8 cellular contexts compared by ENCODE assay signal in the genomic region with DNA sequence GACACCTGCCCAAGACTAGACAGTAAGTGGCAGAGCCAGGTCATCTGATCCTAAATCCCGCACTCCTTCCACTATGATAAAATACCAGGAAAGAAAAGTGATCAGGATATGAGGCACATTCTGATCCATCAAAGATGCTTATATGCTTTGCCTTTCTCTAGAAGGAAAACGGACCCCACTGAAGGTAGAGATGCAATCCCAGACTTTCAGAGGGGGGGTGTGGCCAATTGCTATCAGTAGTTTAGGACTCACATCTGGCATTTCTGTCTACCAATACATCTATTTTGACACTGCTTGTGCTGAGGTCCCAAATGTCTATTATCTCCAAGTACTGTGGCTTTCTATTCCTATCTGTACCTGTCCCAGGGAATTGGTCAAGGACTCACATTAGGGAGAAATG. TPM values are rescaled to one million over a fixed set of nuclear protein-coding genes. Genes with fewer than 3 reads are reported as not detected.
DNase-seq lines count a peak whose midpoint lies in the region; ATAC-seq, FAIRE-seq and TF ChIP-seq lines count a peak whose summit lies in the region.

No MANE protein-coding gene starts in this region.

- H3K27ac ChIP-seq in right atrium auricular region (peak overlapping the region in 1 of 2 donors; percentile 100), breast epithelium (no peak overlapping the region), mucosa of rectum (ENCODE audit: low read depth in 2 of 2, low read length in 2 of 2) (no peak overlapping the region)

- H3K27me3 ChIP-seq in right atrium auricular region (no peaks in the 10 kb centered on the region), breast epithelium (no peaks in the 10 kb centered on the region), mucosa of rectum (ENCODE audit: control insufficient read depth in 2 of 2, insufficient read depth in 2 of 2, low read length in 2 of 2) (no peaks in the 10 kb centered on the region)

- H3K36me3 ChIP-seq in right atrium auricular region (peaks cover 12% of the 10 kb centered on the region), breast epithelium (no peaks in the 10 kb centered on the region), mucosa of rectum (ENCODE audit: control insufficient read depth in 2 of 2, insufficient read depth in 2 of 2, low read length in 2 of 2) (peaks cover 11 to 16% of the 10 kb centered on the region in 2 donors)

- DNase-seq in right atrium auricular region (ENCODE audit: low spot score) (no peak), left ventricle myocardium superior (no peak), breast epithelium (ENCODE audit: low spot score in 2 of 2) (no peak), GM19238 (ENCODE audit: insufficient read length, low spot score) (no peak), NCI-H345 (lab: John Stamatoyannopoulos, UW) (no peak), NCI-H1694 (lab: John Stamatoyannopoulos, UW) (no peak), HTR-8/SVneo (ENCODE audit: insufficient read length, low spot score) (no peak)

- no peak for TF ChIP-seq POLR2A in breast epithelium (IDR thresholded peaks at IDR 0.05)

- no peak for ATAC-seq in left ventricle myocardium superior

- no peak for FAIRE-seq in HTR-8/SVneo (lab: Jason Lieb, UNC)

- peak overlapping the region; percentile 96 to 99 for H3K9ac ChIP-seq in mucosa of rectum (ENCODE audit: low read depth in 1 of 2, low read length in 2 of 2)

- H3K4me3 ChIP-seq in right atrium auricular region (peak overlapping the region; percentile 64 to 94), breast epithelium (peak overlapping the region; percentile 92 to 99 (median 94)), mucosa of rectum (ENCODE audit: low read length in 2 of 2) (peak overlapping the region; percentile 83 to 95)

- peaks cover 0 to 70% of the 10 kb centered on the region in 2 donors for H3K4me1 ChIP-seq in right atrium auricular region
- H3K4me1 ChIP-seq in breast epithelium: peaks cover 0 to 10% of the 10 kb centered on the region in 2 donors
- H3K4me1 ChIP-seq in mucosa of rectum (ENCODE audit: control insufficient read depth in 2 of 2, insufficient read depth in 2 of 2, low read length in 2 of 2): peaks cover 22 to 32% of the 10 kb centered on the region in 2 donors

- TF ChIP-seq CTCF in right atrium auricular region (IDR thresholded peaks at IDR 0.05): no peak
- TF ChIP-seq CTCF in breast epithelium (IDR thresholded peaks at IDR 0.05): no peak

- H3K9me3 ChIP-seq in right atrium auricular region: no peaks in the 10 kb centered on the region
- H3K9me3 ChIP-seq in breast epithelium: no peaks in the 10 kb centered on the region
- H3K9me3 ChIP-seq in mucosa of rectum (ENCODE audit: control insufficient read depth in 2 of 2, low read length in 2 of 2): no peaks in the 10 kb centered on the region

- intact Hi-C loops in left ventricle myocardium superior (cut with micrococcal nuclease): no loop called here
- intact Hi-C loops in breast epithelium (cut with DNase I; ENCODE audit: low total_unique reads): no loop called here

RNA-seq across cellular contexts. Expression of a gene that starts 1.7 kb away (rescaled TPM):
- 1 to 10 TPM; 4.4 to 9.1 TPM for total RNA-seq in right atrium auricular region
- total RNA-seq in left ventricle myocardium superior: 10.0 TPM
- total RNA-seq in breast epithelium: 10 to 100 TPM; 12.8 to 18.6 (median 18.4) TPM

RNA-seq across cellular contexts. Expression of a gene that starts 15.6 kb away (rescaled TPM):
- 1,000 to 10,000 TPM; 1,155 to 1,413 TPM for total RNA-seq in right atrium auricular region
- total RNA-seq in left ventricle myocardium superior: 641 TPM
- 1,000 to 10,000 TPM; 2,096 to 2,842 (median 2,553) TPM for total RNA-seq in breast epithelium

RNA-seq across cellular contexts. Expression of a gene that starts 36.2 kb away (rescaled TPM):
- total RNA-seq in right atrium auricular region: 10 to 100 TPM; 10.0 to 11.2 TPM
- 23.7 TPM for total RNA-seq in left ventricle myocardium superior
- 10 to 100 TPM; 14.1 to 16.0 (median 15.1) TPM for total RNA-seq in breast epithelium

RNA-seq across cellular contexts. Expression of a gene that starts 54.3 kb away (rescaled TPM):
- total RNA-seq in right atrium auricular region (1 to 10 TPM; 4.1 to 7.7 TPM), left ventricle myocardium superior (20.0 TPM), breast epithelium (1 to 10 TPM in 2 of 3 donors, under 1 TPM in 1; 0.29 to 5.4 (median 5.2) TPM)
